In the genomic region with DNA sequence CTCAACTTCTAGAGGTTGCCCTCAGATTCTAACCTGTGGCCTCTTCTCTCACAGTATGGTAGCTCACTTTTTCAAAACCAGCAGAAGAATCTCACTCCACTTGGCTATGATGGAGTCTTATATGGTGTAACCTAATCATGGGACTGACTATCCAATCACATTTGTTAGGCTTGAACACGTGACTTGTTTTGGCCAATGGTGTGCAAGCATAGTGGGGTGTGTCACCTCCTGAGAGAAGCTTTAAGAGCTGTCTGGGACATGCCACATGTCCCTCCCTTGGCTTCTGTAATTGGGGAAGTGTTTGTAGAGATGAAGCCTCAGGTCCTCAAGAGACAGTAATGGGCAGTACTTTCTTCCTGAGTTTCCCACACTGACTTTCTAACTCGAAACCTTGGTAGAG, we compare ENCODE assay signal across 24 cellular contexts. TPM values are rescaled to one million over a fixed set of nuclear protein-coding genes. Genes with fewer than 3 reads are reported as not detected.
"Had no signal": no experiment of that assay in that cellular context is flagged by ENCODE, and none has a peak within 500 bp of the region (broad histone marks: within the 10 kb centered on the region; RNA-seq: fewer than 3 reads in every experiment).

No MANE protein-coding gene starts in this region.

- H3K27me3 Mint-ChIP-seq: activated naive CD8-positive, alpha-beta T cell had no signal

- ATAC-seq: activated T-cell treated with anti-CD3 and anti-CD28 coated beads, Interleukin-2, amount 50 U/mL, for 4 hours; foreskin keratinocyte; stimulated activated naive B cell treated with anti-CD40 and anti-IgM and Interleukin-4, amounts not matched to agents 10 μg/mL and 1 μg/mL and 100 μg/mL, for 72 hours had no signal

- DNase-seq: activated CD4-positive, alpha-beta T cell treated with anti-CD3 and anti-CD28 coated beads for 1 hour; activated CD8-positive, alpha-beta memory T cell treated with anti-CD3 and anti-CD28 coated beads, Interleukin-2, amount 50 U/mL, for 4 hours; activated naive CD4-positive, alpha-beta T cell; activated T-cell treated with anti-CD3 and anti-CD28 coated beads, Interleukin-2, amount 50 U/mL, for 4 hours; adrenal gland; brain microvascular endothelial cell; central memory CD4-positive, alpha-beta T cell; effector memory CD4-positive, alpha-beta T cell; foreskin keratinocyte; kidney; naive B cell; occipital lobe; sigmoid colon; stimulated activated CD4-positive, alpha-beta T cell treated with anti-CD3 and anti-CD28 coated beads, Interleukin-15, amount 100 ng/mL, for 24 hours; stimulated activated CD4-positive, alpha-beta T cell treated with anti-CD3 and anti-CD28 coated beads, Interleukin-2, amount 100 ng/mL, for 48 hours; stimulated activated CD8-positive, alpha-beta memory T cell treated with anti-CD3 and anti-CD28 coated beads, Interleukin-4, amount 100 ng/mL, for 48 hours; stimulated activated naive B cell treated with anti-CD40 and anti-IgM and Interleukin-4, amounts not matched to agents 10 μg/mL and 1 μg/mL and 100 μg/mL, for 72 hours; testis; trophoblast cell had no signal

- H3K27ac Mint-ChIP-seq: activated naive CD8-positive, alpha-beta T cell; activated T-helper 2 cell treated with anti-CD3 and anti-CD28 coated beads, Interferon-gamma antibody, Interleukin-2, Interleukin-4, amounts not matched to agents 10 μg/mL and 5 μg/mL and 100 μg/mL, durations not matched to agents 14 hours and 24 hours and 36 hours; naive B cell; stimulated activated naive B cell treated with anti-CD40 and anti-IgM and Interleukin-4, amounts not matched to agents 10 μg/mL and 1 μg/mL and 100 μg/mL, for 72 hours had no signal

- H3K4me3 Mint-ChIP-seq: activated naive CD8-positive, alpha-beta T cell; activated T-cell treated with anti-CD3 and anti-CD28 coated beads, Interleukin-2, amount 50 U/mL, for 4 hours; naive B cell; neural crest cell; stimulated activated naive B cell treated with anti-CD40 and anti-IgM and Interleukin-4, amounts not matched to agents 10 μg/mL and 1 μg/mL and 100 μg/mL, for 72 hours had no signal

RNA-seq across cellular contexts. Expression of a gene that starts 12.8 kb away (rescaled TPM):
- total RNA-seq: dermis microvascular lymphatic vessel endothelial cell, foreskin keratinocyte, glomerular endothelial cell had no signal
